ENCODE assay signal across 8 cellular contexts in the genomic region with DNA sequence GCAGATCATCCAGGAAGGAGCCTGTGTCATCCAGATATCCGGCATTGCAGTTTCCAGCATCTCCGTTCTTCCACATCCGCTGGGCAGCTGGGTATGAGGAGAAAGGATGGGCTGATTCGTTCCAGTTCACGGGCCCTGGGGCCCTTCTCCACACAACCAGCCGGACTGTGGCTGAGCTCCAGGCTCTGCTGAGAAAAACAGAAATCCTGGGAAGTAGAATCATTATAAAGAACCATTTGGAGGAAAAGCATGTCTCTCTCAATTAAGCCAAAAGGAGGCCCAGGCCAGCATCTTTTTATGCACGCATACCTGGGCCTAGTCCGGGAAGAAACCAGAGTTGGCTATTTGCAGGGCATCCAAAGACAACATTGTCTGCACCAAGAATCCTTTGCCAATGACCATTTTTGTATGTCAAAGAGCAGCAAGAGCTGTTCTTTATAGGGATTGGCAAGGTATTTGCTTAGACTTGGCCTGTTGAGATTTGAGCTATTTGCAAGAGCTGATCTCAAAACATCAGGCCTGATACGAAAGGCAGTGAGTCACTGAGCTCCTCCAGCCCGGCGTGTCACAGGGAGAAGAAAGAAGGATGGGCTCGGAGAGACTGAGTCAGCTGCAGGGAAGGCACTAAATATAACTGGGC.
A peak's percentile ranks its signal among the peaks of the same experiment; 100 is the strongest.
DNase-seq lines count a peak whose midpoint lies in the region; ATAC-seq and TF ChIP-seq lines count a peak whose summit lies in the region.

No MANE protein-coding gene starts in this region.

- no peak for TF ChIP-seq POLR2A in testis (IDR thresholded peaks at IDR 0.05)

- H3K4me3 Mint-ChIP-seq in stimulated activated naive CD8-positive, alpha-beta T cell treated with anti-CD3 and anti-CD28 coated beads, Interleukin-15, amount 100 ng/mL, for 72 hours = no peak overlapping the region

- TF ChIP-seq CTCF in dorsolateral prefrontal cortex (IDR thresholded peaks at IDR 0.05 in 54 of 56, conservative IDR thresholded peaks at IDR 0.05 in 2 of 56; ENCODE audit: low read depth in 1 of 56, partially characterized antibody in 56 of 56) = no peak
- no peak for TF ChIP-seq CTCF in lung (IDR thresholded peaks at IDR 0.05; ENCODE audit: control extremely low read depth, extremely low read depth)
- TF ChIP-seq CTCF in testis (IDR thresholded peaks at IDR 0.05) = no peak

- H3K4me3 ChIP-seq in HUES48 (ENCODE audit: low read depth, low read length) (0 out of 2 replicates have a peak overlapping the region, but pooled peaks have one; percentile 21), dorsolateral prefrontal cortex (no peak overlapping the region), lung (no peak overlapping the region), testis (no peak overlapping the region)

- no peaks in the 10 kb centered on the region for H3K36me3 ChIP-seq in HUES48 (ENCODE audit: control insufficient read depth, insufficient read depth, low read length)
- H3K36me3 ChIP-seq in lung (ENCODE audit: control insufficient read depth in 2 of 2, insufficient read depth in 2 of 2, low read length in 2 of 2) = no peaks in the 10 kb centered on the region
- no peaks in the 10 kb centered on the region for H3K36me3 ChIP-seq in testis (ENCODE audit: low read depth, missing control alignments)

- H3K27ac ChIP-seq in HUES48 (ENCODE audit: low read depth, low read length) = peak overlapping the region; percentile 43
- peak overlapping the region in 54 of 59 donors; percentile 7 to 92 (median 72) for H3K27ac ChIP-seq in dorsolateral prefrontal cortex
- peak overlapping the region; percentile 46 to 55 for H3K27ac ChIP-seq in lung (ENCODE audit: low read depth in 1 of 2, low read length in 1 of 2)
- peak overlapping the region; percentile 80 to 85 for H3K27ac ChIP-seq in testis

- H3K4me1 ChIP-seq in HUES48 (ENCODE audit: control insufficient read depth, insufficient read depth, low read length) = peaks cover 15% of the 10 kb centered on the region
- H3K4me1 ChIP-seq in lung (ENCODE audit: control insufficient read depth in 2 of 2, insufficient read depth in 2 of 2, low read length in 2 of 2) = peaks cover 0 to 7% of the 10 kb centered on the region in 2 donors
- peaks cover 48% of the 10 kb centered on the region for H3K4me1 ChIP-seq in testis

- H3K9me3 Mint-ChIP-seq in stimulated activated naive CD8-positive, alpha-beta T cell treated with anti-CD3 and anti-CD28 coated beads, Interleukin-15, amount 100 ng/mL, for 72 hours = peaks cover 8 to 13% of the 10 kb centered on the region in 2 donors

- ATAC-seq in lung (ENCODE audit: insufficient read depth, low FRiP score) = no peak
- ATAC-seq in GM21367 (IDR thresholded peaks at IDR 0.05; ENCODE audit: unreplicated experiment) = no peak
- no peak for ATAC-seq in stimulated activated naive CD8-positive, alpha-beta T cell treated with anti-CD3 and anti-CD28 coated beads, Interleukin-15, amount 100 ng/mL, for 72 hours

- intact Hi-C loops in dorsolateral prefrontal cortex (cut with DNase I) = no loop called here
- intact Hi-C loops in testis (cut with DNase I; ENCODE audit: low total_unique reads) = no loop called here

- WGBS in lung, 2 donors = 80 to 88% methylated on average over 12 of the region's 12 CpGs
- 58 to 74% methylated on average over 12 of the region's 12 CpGs for WGBS in testis, 2 donors

- H3K9me3 ChIP-seq in HUES48 (ENCODE audit: control insufficient read depth, insufficient read depth, low read length) (no peaks in the 10 kb centered on the region), lung (ENCODE audit: control insufficient read depth in 2 of 2, insufficient read depth in 1 of 2, low read length in 1 of 2) (no peaks in the 10 kb centered on the region), testis (no peaks in the 10 kb centered on the region)

- no peak overlapping the region for H3K9ac ChIP-seq in HUES48 (ENCODE audit: low read depth, low read length)

- H3K4me1 Mint-ChIP-seq in stimulated activated naive CD8-positive, alpha-beta T cell treated with anti-CD3 and anti-CD28 coated beads, Interleukin-15, amount 100 ng/mL, for 72 hours = peaks cover 28% of the 10 kb centered on the region

- H3K27me3 ChIP-seq in HUES48 (ENCODE audit: control insufficient read depth, insufficient read depth, low read length) (no peaks in the 10 kb centered on the region), dorsolateral prefrontal cortex (peaks cover 0 to 6% (median 0%) of the 10 kb centered on the region in 45 donors), lung (ENCODE audit: control insufficient read depth, insufficient read depth) (no peaks in the 10 kb centered on the region), testis (no peaks in the 10 kb centered on the region)

- DNase-seq in dorsolateral prefrontal cortex (peak in 4 of 10 donors; percentile 30 to 72 (median 52)), lung (ENCODE audit: low spot score) (no peak), testis (peak; percentile 71), NCI-H146 treated with DMSO at 0.1 percent for 48 hours (lab: John Stamatoyannopoulos, UW; ENCODE audit: unreplicated experiment) (no peak), COLO829 (ENCODE audit: low spot score) (no peak)
- no peak for DNase-seq in stimulated activated naive CD8-positive, alpha-beta T cell treated with anti-CD3 and anti-CD28 coated beads, Interleukin-15, amount 100 ng/mL, for 72 hours

- H3K27ac Mint-ChIP-seq in stimulated activated naive CD8-positive, alpha-beta T cell treated with anti-CD3 and anti-CD28 coated beads, Interleukin-15, amount 100 ng/mL, for 72 hours = no peak overlapping the region

- peaks cover 41% of the 10 kb centered on the region for H3K27me3 Mint-ChIP-seq in stimulated activated naive CD8-positive, alpha-beta T cell treated with anti-CD3 and anti-CD28 coated beads, Interleukin-15, amount 100 ng/mL, for 72 hours
